In the genomic region with DNA sequence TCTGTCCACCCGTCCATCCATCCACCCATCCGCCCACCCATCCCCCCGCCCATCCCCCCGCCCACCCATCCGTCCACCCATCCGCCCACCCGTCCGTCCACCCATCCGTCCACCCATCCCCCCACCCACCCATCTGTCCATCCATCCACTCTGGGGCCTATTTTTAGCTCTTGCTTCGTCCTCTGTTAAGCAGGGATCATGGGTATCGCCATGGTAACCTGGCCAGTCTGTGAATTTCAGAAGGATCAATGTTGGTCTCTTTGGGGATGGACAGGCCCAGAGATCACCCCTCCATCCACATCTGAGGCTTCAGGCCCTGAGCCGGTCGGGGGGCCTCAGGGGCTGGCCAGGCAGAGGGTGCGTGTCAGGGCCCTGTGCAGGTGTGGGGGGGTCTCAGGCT, we compare ENCODE assay signal across 17 cellular contexts. TPM values are rescaled to one million over a fixed set of nuclear protein-coding genes. Genes with fewer than 3 reads are reported as not detected.
A peak's percentile ranks its signal among the peaks of the same experiment; 100 is the strongest.
DNase-seq lines count a peak whose midpoint lies in the region; ATAC-seq and TF ChIP-seq lines count a peak whose summit lies in the region.
"Had no signal": no experiment of that assay in that cellular context is flagged by ENCODE, and none has a peak within 500 bp of the region (broad histone marks: within the 10 kb centered on the region; RNA-seq: fewer than 3 reads in every experiment).

No MANE protein-coding gene starts in this region.

- H3K4me1 ChIP-seq in cardiac muscle cell (ENCODE audit: low read depth) (peaks cover 24% of the 10 kb centered on the region), left lung (peaks cover 10 to 14% of the 10 kb centered on the region in 2 donors)
- H3K4me1 ChIP-seq: ascending aorta had no signal

- DNase-seq in cardiac muscle cell (ENCODE audit: low read depth in 1 of 2, low spot score in 1 of 2), result peak; percentile 36 to 37
- no peak for DNase-seq in cardiac septum (ENCODE audit: low spot score)
- DNase-seq in NB4 (ENCODE audit: low read depth), result peak; percentile 60
- peak; percentile 68 for DNase-seq in choroid plexus epithelial cell (ENCODE audit: low read depth)
- DNase-seq in globus pallidus (ENCODE audit: low spot score), result no peak
- DNase-seq in anterior cingulate cortex (lab: John Stamatoyannopoulos, UW), result no peak
- no peak for DNase-seq in left lung
- DNase-seq: activated CD4-positive, alpha-beta T cell treated with anti-CD3 and anti-CD28 coated beads for 4 hours; activated T-cell treated with anti-CD3 and anti-CD28 coated beads, Interleukin-2, amount 50 U/mL, for 72 hours; effector CD4-positive, alpha-beta T cell; mucosa of descending colon; posterior cingulate gyrus; T-cell; trophoblast cell had no signal

- H3K27ac ChIP-seq in cardiac muscle cell, result no peak overlapping the region
- no peak overlapping the region for H3K27ac ChIP-seq in left lung
- H3K27ac ChIP-seq: ascending aorta had no signal

- no peak for TF ChIP-seq POLR2A in NB4 (IDR thresholded peaks at IDR 0.05; ENCODE audit: extremely low read depth, insufficient read length)

- H3K9me3 ChIP-seq in cardiac muscle cell (ENCODE audit: low read depth), result no peaks in the 10 kb centered on the region
- H3K9me3 ChIP-seq in left lung, result no peaks in the 10 kb centered on the region
- H3K9me3 ChIP-seq: ascending aorta, mucosa of descending colon had no signal

- no peaks in the 10 kb centered on the region for H3K27me3 ChIP-seq in cardiac muscle cell
- peaks cover 0 to 15% of the 10 kb centered on the region in 2 donors for H3K27me3 ChIP-seq in left lung
- H3K27me3 ChIP-seq: ascending aorta had no signal

- H3K36me3 ChIP-seq in cardiac muscle cell (no peaks in the 10 kb centered on the region), left lung (no peaks in the 10 kb centered on the region)
- H3K36me3 ChIP-seq: ascending aorta had no signal

- ATAC-seq in HG03039 (IDR thresholded peaks at IDR 0.05; ENCODE audit: unreplicated experiment) (no peak), left lung (no peak)
- ATAC-seq: activated T-cell treated with anti-CD3 and anti-CD28 coated beads, Interleukin-2, amount 50 U/mL, for 72 hours; mucosa of descending colon; T-cell had no signal

- TF ChIP-seq CTCF in cardiac muscle cell (IDR thresholded peaks at IDR 0.05; ENCODE audit: low read depth, low read length), result no peak
- no peak for TF ChIP-seq CTCF in NB4 (IDR thresholded peaks at IDR 0.05; ENCODE audit: low read depth, low read length)
- no peak for TF ChIP-seq CTCF in choroid plexus epithelial cell (conservative IDR thresholded peaks at IDR 0.05; ENCODE audit: low read depth, low read length)
- no peak for TF ChIP-seq CTCF in left lung (IDR thresholded peaks at IDR 0.05)

- intact Hi-C loops in cardiac septum (cut with DNase I) (no loop called here), left lung (cut with DNase I) (no loop called here)

- H3K4me3 ChIP-seq in cardiac muscle cell (no peak overlapping the region), NB4 (ENCODE audit: low read depth, low read length) (no peak overlapping the region), choroid plexus epithelial cell (ENCODE audit: low read depth, low read length) (no peak overlapping the region), left lung (no peak overlapping the region)
- H3K4me3 ChIP-seq: ascending aorta, mucosa of descending colon had no signal

RNA-seq across cellular contexts. Expression of a gene that starts 15.2 kb away (rescaled TPM):
- total RNA-seq in cardiac muscle cell, result 0.78 and 2.2 TPM in 2 replicates
- polyA plus RNA-seq in cardiac muscle cell, result 0.64 and 2.1 TPM in 2 replicates
- not detected for total RNA-seq in cardiac septum
- total RNA-seq in left lung, result 1 to 10 TPM in 1 of 2 donors, under 1 TPM in 1; 0.31 to 2.5 TPM
- total RNA-seq: activated T-cell treated with anti-CD3 and anti-CD28 coated beads, Interleukin-2, amount 50 U/mL, for 72 hours; ascending aorta had no signal
- polyA plus RNA-seq: BJ had no signal

RNA-seq across cellular contexts. Expression of a gene that starts 22.6 kb away (rescaled TPM):
- total RNA-seq in cardiac muscle cell, result 0.88 and 2.2 TPM in 2 replicates
- 1.6 and 7.0 TPM in 2 replicates for polyA plus RNA-seq in cardiac muscle cell
- total RNA-seq in cardiac septum, result not detected
- 1 to 10 TPM in 1 of 2 donors, under 1 TPM in 1; 0.50 to 1.3 TPM for total RNA-seq in left lung
- total RNA-seq: ascending aorta had no signal

RNA-seq across cellular contexts. Expression of a gene that starts 37.7 kb away (rescaled TPM):
- total RNA-seq in cardiac muscle cell, result 4,932 and 5,939 TPM in 2 replicates
- 1,293 and 1,556 TPM in 2 replicates for polyA plus RNA-seq in cardiac muscle cell
- total RNA-seq in cardiac septum, result 882 TPM
- 1,000 to 10,000 TPM; 1,639 to 1,736 TPM for total RNA-seq in left lung

RNA-seq across cellular contexts. Expression of a gene that starts 59.3 kb away (rescaled TPM):
- total RNA-seq in cardiac muscle cell, result 82.2 and 86.2 TPM in 2 replicates
- polyA plus RNA-seq in cardiac muscle cell, result 87.5 and 89.6 TPM in 2 replicates
- 46.0 TPM for total RNA-seq in cardiac septum
- total RNA-seq in left lung, result 10 to 100 TPM; 77.6 to 88.5 TPM

RNA-seq across cellular contexts. Expression of a gene that starts 59.4 kb away (rescaled TPM):
- 8.3 and 12.6 TPM in 2 replicates for total RNA-seq in cardiac muscle cell
- 13.2 and 13.5 TPM in 2 replicates for polyA plus RNA-seq in cardiac muscle cell
- total RNA-seq in cardiac septum, result 4.3 TPM
- total RNA-seq in left lung, result 10 to 100 TPM in 1 of 2 donors, 1 to 10 TPM in 1; 9.9 to 10.2 TPM

Comparison
In these comparisons a context has a peak if more than half of its experiments do, and no peak if none do; other contexts are left out.
1. DNase-seq: peak in cardiac muscle cell (2 of 2), NB4 (single experiment) and choroid plexus epithelial cell (single experiment); none in cardiac septum (single experiment), globus pallidus (single experiment), anterior cingulate cortex (0 of 58) and left lung (0 of 2).